Comparison of ENCODE assay signal across 8 cellular contexts in genomic region chr14:101961011-101961721, GRCh38. TPM values are rescaled to one million over a fixed set of nuclear protein-coding genes. Genes with fewer than 3 reads are reported as not detected.
DNase-seq lines count a peak whose midpoint lies in the region; ATAC-seq and TF ChIP-seq lines count a peak whose summit lies in the region.

No MANE protein-coding gene starts in this region.

- H3K27me3 ChIP-seq in cardiac muscle cell (no peaks in the 10 kb centered on the region), vagina (no peaks in the 10 kb centered on the region)

- DNase-seq in NCI-H146 (lab: John Stamatoyannopoulos, UW) (peak; percentile 69), SW480 (ENCODE audit: low spot score) (peak; percentile 86), cardiac muscle cell (ENCODE audit: low read depth in 1 of 2, low spot score in 1 of 2) (peak; percentile 82 to 85), progenitor cell of endocrine pancreas (ENCODE audit: low spot score, unreplicated experiment) (peak; percentile 61), vagina (ENCODE audit: extremely low spot score in 2 of 2) (no peak)
- peak; percentile 75 for DNase-seq in activated naive CD8-positive, alpha-beta T cell treated with anti-CD3 and anti-CD28 coated beads, Interleukin-2, amount 10 ng/mL, durations not matched to agents 7 days and 5 days

- H3K9me3 ChIP-seq in cardiac muscle cell (ENCODE audit: low read depth) = no peaks in the 10 kb centered on the region
- no peaks in the 10 kb centered on the region for H3K9me3 ChIP-seq in vagina

- H3K4me1 Mint-ChIP-seq in activated naive CD8-positive, alpha-beta T cell treated with anti-CD3 and anti-CD28 coated beads, Interleukin-2, amount 10 ng/mL, durations not matched to agents 7 days and 5 days = peaks cover 24% of the 10 kb centered on the region
- H3K4me1 Mint-ChIP-seq in progenitor cell of endocrine pancreas (ENCODE audit: low read depth) = peaks cover 10% of the 10 kb centered on the region

- no peaks in the 10 kb centered on the region for H3K36me3 Mint-ChIP-seq in activated naive CD8-positive, alpha-beta T cell treated with anti-CD3 and anti-CD28 coated beads, Interleukin-2, amount 10 ng/mL, durations not matched to agents 7 days and 5 days
- no peaks in the 10 kb centered on the region for H3K36me3 Mint-ChIP-seq in progenitor cell of endocrine pancreas (ENCODE audit: insufficient read depth)

- H3K4me3 Mint-ChIP-seq in activated naive CD8-positive, alpha-beta T cell treated with anti-CD3 and anti-CD28 coated beads, Interleukin-2, amount 10 ng/mL, durations not matched to agents 7 days and 5 days = no peak overlapping the region
- no peak overlapping the region for H3K4me3 Mint-ChIP-seq in progenitor cell of endocrine pancreas (ENCODE audit: low read depth)

- H3K27ac ChIP-seq in cardiac muscle cell (no peak overlapping the region), vagina (no peak overlapping the region)

- H3K4me3 ChIP-seq in cardiac muscle cell (no peak overlapping the region), vagina (no peak overlapping the region)

- H3K27me3 Mint-ChIP-seq in activated naive CD8-positive, alpha-beta T cell treated with anti-CD3 and anti-CD28 coated beads, Interleukin-2, amount 10 ng/mL, durations not matched to agents 7 days and 5 days = no peaks in the 10 kb centered on the region
- H3K27me3 Mint-ChIP-seq in progenitor cell of endocrine pancreas = peaks cover 9% of the 10 kb centered on the region

- ATAC-seq in activated naive CD8-positive, alpha-beta T cell treated with anti-CD3 and anti-CD28 coated beads, Interleukin-2, amount 10 ng/mL, durations not matched to agents 7 days and 5 days (ENCODE audit: low read depth) = peak; percentile 5
- no peak for ATAC-seq in GM18502 (IDR thresholded peaks at IDR 0.05; ENCODE audit: poor library complexity, unreplicated experiment)

- H3K4me1 ChIP-seq in cardiac muscle cell (ENCODE audit: low read depth) (peaks cover 5% of the 10 kb centered on the region), vagina (peaks cover 17% of the 10 kb centered on the region)

- TF ChIP-seq CTCF in GM12801 (IDR thresholded peaks at IDR 0.05; ENCODE audit: extremely low read depth, insufficient read length) = peak; percentile 42
- TF ChIP-seq CTCF in cardiac muscle cell (IDR thresholded peaks at IDR 0.05; ENCODE audit: low read depth, low read length) = peak; percentile 89
- peak; percentile 89 for TF ChIP-seq CTCF in progenitor cell of endocrine pancreas (IDR thresholded peaks at IDR 0.05; ENCODE audit: unreplicated experiment)
- TF ChIP-seq CTCF in vagina (IDR thresholded peaks at IDR 0.05) = peak; percentile 75 to 87 (median 82)

- H3K9me3 Mint-ChIP-seq in activated naive CD8-positive, alpha-beta T cell treated with anti-CD3 and anti-CD28 coated beads, Interleukin-2, amount 10 ng/mL, durations not matched to agents 7 days and 5 days = no peaks in the 10 kb centered on the region
- no peaks in the 10 kb centered on the region for H3K9me3 Mint-ChIP-seq in progenitor cell of endocrine pancreas (ENCODE audit: low read depth)

- intact Hi-C loops in vagina (cut with DNase I) = loop anchor here (5.0 kb wide), 3 partner anchors 136 to 631 kb away; partner anchors contain the start of genes PPP2R5C and RCOR1

- POLR2A ChIA-PET in activated naive CD8-positive, alpha-beta T cell treated with anti-CD3 and anti-CD28 coated beads, Interleukin-2, amount 10 ng/mL, durations not matched to agents 7 days and 5 days (lab: Charles Lee) = interaction anchor here (0.6 kb wide), 1 partner anchor 13 kb away, joined by 3 read pairs; no protein-coding TSS in a partner anchor

- TF ChIP-seq POLR2A in vagina (IDR thresholded peaks at IDR 0.05) = no peak

- H3K36me3 ChIP-seq in cardiac muscle cell = no peaks in the 10 kb centered on the region
- H3K36me3 ChIP-seq in vagina = no peaks in the 10 kb centered on the region

- H3K27ac Mint-ChIP-seq in activated naive CD8-positive, alpha-beta T cell treated with anti-CD3 and anti-CD28 coated beads, Interleukin-2, amount 10 ng/mL, durations not matched to agents 7 days and 5 days = peak overlapping the region; percentile 49
- peak overlapping the region; percentile 7 for H3K27ac Mint-ChIP-seq in progenitor cell of endocrine pancreas

RNA-seq across cellular contexts. Expression of gene DYNC1H1, which starts 3.2 kb away (rescaled TPM):
- total RNA-seq in activated naive CD8-positive, alpha-beta T cell treated with anti-CD3 and anti-CD28 coated beads, Interleukin-2, amount 10 ng/mL, durations not matched to agents 7 days and 5 days = 100 to 1,000 TPM; 287 to 316 TPM
- total RNA-seq in cardiac muscle cell = 319 and 434 TPM in 2 replicates
- 143 and 158 TPM in 2 replicates for polyA plus RNA-seq in cardiac muscle cell
- 501 and 519 TPM in 2 replicates for total RNA-seq in progenitor cell of endocrine pancreas
- 499 TPM for total RNA-seq in vagina

Comparison
In these comparisons a context has a peak if more than half of its experiments do, and no peak if none do; other contexts are left out.
1. DNase-seq: peak in NCI-H146 (single experiment), SW480 (single experiment), activated naive CD8-positive, alpha-beta T cell treated with anti-CD3 and anti-CD28 coated beads, Interleukin-2, amount 10 ng/mL, durations not matched to agents 7 days and 5 days (single experiment), cardiac muscle cell (2 of 2) and progenitor cell of endocrine pancreas (single experiment); none in vagina (0 of 2).
2. Peak in every context shown above with its lines, with median percentiles within 50 percentile points of each other: CTCF ChIP-seq.